Comparison of ENCODE assay signal across 2 cellular contexts in the genomic region with DNA sequence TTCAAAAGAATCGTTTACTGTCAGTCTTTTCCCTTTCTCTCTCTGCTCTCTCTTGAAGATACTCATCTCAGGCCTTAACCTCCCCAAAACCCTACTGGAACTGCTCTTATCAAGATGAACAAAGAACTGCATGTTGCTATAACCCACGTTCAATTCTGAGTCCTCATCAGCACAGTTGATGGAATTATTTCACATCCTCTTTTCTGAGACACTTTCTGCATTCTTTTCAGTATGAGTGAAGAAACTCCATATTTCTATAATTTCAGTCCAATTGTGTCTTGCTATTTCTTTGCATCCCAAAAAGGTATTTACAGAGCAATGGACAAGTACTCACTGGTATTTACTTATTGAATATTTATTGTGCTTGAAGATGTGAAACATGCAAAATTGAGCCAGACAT.
TF ChIP-seq lines count a peak whose summit lies in the region.

No MANE protein-coding gene starts in this region.

TF ChIP-seq in GM23338, 12 proteins besides CTCF, POLR2A, EP300 and RAD21 (continued from another document):
- TF ChIP-seq STAT1 (IDR thresholded peaks at IDR 0.05; ENCODE audit: unreplicated experiment) = no peak
- TF ChIP-seq, protein P1, sequence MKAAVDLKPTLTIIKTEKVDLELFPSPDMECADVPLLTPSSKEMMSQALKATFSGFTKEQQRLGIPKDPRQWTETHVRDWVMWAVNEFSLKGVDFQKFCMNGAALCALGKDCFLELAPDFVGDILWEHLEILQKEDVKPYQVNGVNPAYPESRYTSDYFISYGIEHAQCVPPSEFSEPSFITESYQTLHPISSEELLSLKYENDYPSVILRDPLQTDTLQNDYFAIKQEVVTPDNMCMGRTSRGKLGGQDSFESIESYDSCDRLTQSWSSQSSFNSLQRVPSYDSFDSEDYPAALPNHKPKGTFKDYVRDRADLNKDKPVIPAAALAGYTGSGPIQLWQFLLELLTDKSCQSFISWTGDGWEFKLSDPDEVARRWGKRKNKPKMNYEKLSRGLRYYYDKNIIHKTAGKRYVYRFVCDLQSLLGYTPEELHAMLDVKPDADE (IDR thresholded peaks at IDR 0.05) = no peak
- TF ChIP-seq, protein P2, sequence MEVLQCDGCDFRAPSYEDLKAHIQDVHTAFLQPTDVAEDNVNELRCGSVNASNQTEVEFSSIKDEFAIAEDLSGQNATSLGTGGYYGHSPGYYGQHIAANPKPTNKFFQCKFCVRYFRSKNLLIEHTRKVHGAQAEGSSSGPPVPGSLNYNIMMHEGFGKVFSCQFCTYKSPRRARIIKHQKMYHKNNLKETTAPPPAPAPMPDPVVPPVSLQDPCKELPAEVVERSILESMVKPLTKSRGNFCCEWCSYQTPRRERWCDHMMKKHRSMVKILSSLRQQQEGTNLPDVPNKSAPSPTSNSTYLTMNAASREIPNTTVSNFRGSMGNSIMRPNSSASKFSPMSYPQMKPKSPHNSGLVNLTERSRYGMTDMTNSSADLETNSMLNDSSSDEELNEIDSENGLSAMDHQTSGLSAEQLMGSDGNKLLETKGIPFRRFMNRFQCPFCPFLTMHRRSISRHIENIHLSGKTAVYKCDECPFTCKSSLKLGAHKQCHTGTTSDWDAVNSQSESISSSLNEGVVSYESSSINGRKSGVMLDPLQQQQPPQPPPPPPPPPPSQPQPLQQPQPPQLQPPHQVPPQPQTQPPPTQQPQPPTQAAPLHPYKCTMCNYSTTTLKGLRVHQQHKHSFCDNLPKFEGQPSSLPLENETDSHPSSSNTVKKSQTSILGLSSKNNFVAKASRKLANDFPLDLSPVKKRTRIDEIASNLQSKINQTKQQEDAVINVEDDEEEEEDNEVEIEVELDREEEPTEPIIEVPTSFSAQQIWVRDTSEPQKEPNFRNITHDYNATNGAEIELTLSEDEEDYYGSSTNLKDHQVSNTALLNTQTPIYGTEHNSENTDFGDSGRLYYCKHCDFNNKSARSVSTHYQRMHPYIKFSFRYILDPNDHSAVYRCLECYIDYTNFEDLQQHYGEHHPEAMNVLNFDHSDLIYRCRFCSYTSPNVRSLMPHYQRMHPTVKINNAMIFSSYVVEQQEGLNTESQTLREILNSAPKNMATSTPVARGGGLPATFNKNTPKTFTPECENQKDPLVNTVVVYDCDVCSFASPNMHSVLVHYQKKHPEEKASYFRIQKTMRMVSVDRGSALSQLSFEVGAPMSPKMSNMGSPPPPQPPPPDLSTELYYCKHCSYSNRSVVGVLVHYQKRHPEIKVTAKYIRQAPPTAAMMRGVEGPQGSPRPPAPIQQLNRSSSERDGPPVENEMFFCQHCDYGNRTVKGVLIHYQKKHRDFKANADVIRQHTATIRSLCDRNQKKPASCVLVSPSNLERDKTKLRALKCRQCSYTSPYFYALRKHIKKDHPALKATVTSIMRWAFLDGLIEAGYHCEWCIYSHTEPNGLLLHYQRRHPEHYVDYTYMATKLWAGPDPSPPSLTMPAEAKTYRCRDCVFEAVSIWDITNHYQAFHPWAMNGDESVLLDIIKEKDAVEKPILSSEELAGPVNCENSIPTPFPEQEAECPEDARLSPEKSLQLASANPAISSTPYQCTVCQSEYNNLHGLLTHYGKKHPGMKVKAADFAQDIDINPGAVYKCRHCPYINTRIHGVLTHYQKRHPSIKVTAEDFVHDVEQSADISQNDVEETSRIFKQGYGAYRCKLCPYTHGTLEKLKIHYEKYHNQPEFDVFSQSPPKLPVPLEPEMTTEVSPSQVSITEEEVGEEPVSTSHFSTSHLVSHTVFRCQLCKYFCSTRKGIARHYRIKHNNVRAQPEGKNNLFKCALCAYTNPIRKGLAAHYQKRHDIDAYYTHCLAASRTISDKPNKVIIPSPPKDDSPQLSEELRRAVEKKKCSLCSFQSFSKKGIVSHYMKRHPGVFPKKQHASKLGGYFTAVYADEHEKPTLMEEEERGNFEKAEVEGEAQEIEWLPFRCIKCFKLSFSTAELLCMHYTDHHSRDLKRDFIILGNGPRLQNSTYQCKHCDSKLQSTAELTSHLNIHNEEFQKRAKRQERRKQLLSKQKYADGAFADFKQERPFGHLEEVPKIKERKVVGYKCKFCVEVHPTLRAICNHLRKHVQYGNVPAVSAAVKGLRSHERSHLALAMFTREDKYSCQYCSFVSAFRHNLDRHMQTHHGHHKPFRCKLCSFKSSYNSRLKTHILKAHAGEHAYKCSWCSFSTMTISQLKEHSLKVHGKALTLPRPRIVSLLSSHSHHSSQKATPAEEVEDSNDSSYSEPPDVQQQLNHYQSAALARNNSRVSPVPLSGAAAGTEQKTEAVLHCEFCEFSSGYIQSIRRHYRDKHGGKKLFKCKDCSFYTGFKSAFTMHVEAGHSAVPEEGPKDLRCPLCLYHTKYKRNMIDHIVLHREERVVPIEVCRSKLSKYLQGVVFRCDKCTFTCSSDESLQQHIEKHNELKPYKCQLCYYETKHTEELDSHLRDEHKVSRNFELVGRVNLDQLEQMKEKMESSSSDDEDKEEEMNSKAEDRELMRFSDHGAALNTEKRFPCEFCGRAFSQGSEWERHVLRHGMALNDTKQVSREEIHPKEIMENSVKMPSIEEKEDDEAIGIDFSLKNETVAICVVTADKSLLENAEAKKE (CRISPR knock-in tag; IDR thresholded peaks at IDR 0.05) = no peak

TF ChIP-seq in H1, 55 proteins besides CTCF, POLR2A, EP300 and RAD21 (continued from another document):
- TF ChIP-seq EGR1 (IDR thresholded peaks at IDR 0.05; ENCODE audit: borderline replicate concordance, low read depth, low read length) = no peak
- no peak for TF ChIP-seq CTBP2 (IDR thresholded peaks at IDR 0.05; ENCODE audit: borderline replicate concordance, insufficient read depth, insufficient read length, low read length)
- TF ChIP-seq PHF8 (conservative IDR thresholded peaks at IDR 0.05; ENCODE audit: low read depth, low read length) = no peak
- TF ChIP-seq FOSL1 (IDR thresholded peaks at IDR 0.05; ENCODE audit: insufficient read depth, low read depth, low read length) = no peak
TF ChIP-seq in H1: peak in this region for 0.
